Comparison of ENCODE assay signal across 20 cellular contexts in the genomic region with DNA sequence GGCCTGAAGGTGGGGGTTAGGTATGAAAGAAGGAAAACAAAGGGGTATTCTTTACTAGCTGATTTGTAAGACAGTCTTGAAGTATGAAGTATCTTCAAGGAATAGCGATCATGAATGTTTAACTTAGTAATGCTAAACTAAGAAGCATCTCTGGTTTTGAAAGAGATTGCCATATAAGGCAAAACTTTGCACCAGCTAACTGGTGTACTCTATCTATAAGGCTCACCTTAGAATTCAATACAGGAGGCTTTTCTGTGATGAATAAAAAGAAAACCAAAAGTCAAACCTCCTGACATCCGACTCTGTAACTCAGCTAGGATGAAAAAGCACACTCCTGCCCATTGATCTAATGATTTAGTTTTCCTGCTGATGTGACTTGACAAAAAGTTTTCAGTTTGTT. TPM values are rescaled to one million over a fixed set of nuclear protein-coding genes. Genes with fewer than 3 reads are reported as not detected.
DNase-seq lines count a peak whose midpoint lies in the region; ATAC-seq lines count a peak whose summit lies in the region.
"Had no signal": no experiment of that assay in that cellular context is flagged by ENCODE, and none has a peak within 500 bp of the region (broad histone marks: within the 10 kb centered on the region; RNA-seq: fewer than 3 reads in every experiment).

No MANE protein-coding gene starts in this region.

- H3K4ac ChIP-seq in trophoblast cell (ENCODE audit: low read depth, low read length): no peak overlapping the region

- H3K27ac ChIP-seq in trophoblast cell (ENCODE audit: low read depth, low read length): no peak overlapping the region
- H3K27ac ChIP-seq: cardiac muscle cell, right atrium auricular region had no signal

- peaks cover 20% of the 10 kb centered on the region for H3K4me1 Mint-ChIP-seq in activated T-cell treated with anti-CD3 and anti-CD28 coated beads, Interleukin-2, amount 50 U/mL, for 24 hours (ENCODE audit: low read depth)
- H3K4me1 Mint-ChIP-seq in T-helper 2 cell treated with Interferon-gamma antibody and Interleukin-4, amounts not matched to agents 5 μg/mL and 100 μg/mL, for 36 hours (ENCODE audit: low read depth): peaks cover 29% of the 10 kb centered on the region

- no peak overlapping the region for H3K18ac ChIP-seq in trophoblast cell (ENCODE audit: low read length)

- H3K36me3 Mint-ChIP-seq in activated T-cell treated with anti-CD3 and anti-CD28 coated beads, Interleukin-2, amount 50 U/mL, for 24 hours (ENCODE audit: low read depth): peaks cover 5% of the 10 kb centered on the region
- H3K36me3 Mint-ChIP-seq in T-helper 2 cell treated with Interferon-gamma antibody and Interleukin-4, amounts not matched to agents 5 μg/mL and 100 μg/mL, for 36 hours (ENCODE audit: low read depth): peaks cover 9% of the 10 kb centered on the region
- H3K36me3 Mint-ChIP-seq: activated CD4-positive, alpha-beta memory T cell treated with anti-CD3 and anti-CD28 coated beads for 36 hours had no signal

- H2BK12ac ChIP-seq in trophoblast cell (ENCODE audit: low read length): no peak overlapping the region

- ATAC-seq in HG02678 (IDR thresholded peaks at IDR 0.05; ENCODE audit: unreplicated experiment): peak; percentile 72
- ATAC-seq in HG02763 (IDR thresholded peaks at IDR 0.05; ENCODE audit: unreplicated experiment): no peak
- ATAC-seq: left ventricle myocardium superior; naive thymus-derived CD4-positive, alpha-beta T cell had no signal

- no peaks in the 10 kb centered on the region for H3K9me3 Mint-ChIP-seq in activated T-cell treated with anti-CD3 and anti-CD28 coated beads, Interleukin-2, amount 50 U/mL, for 24 hours
- H3K9me3 Mint-ChIP-seq in T-helper 2 cell treated with Interferon-gamma antibody and Interleukin-4, amounts not matched to agents 5 μg/mL and 100 μg/mL, for 36 hours: no peaks in the 10 kb centered on the region
- H3K9me3 Mint-ChIP-seq: activated CD4-positive, alpha-beta memory T cell treated with anti-CD3 and anti-CD28 coated beads for 36 hours; naive thymus-derived CD4-positive, alpha-beta T cell had no signal

- no peak overlapping the region for H4K12ac ChIP-seq in trophoblast cell (ENCODE audit: low read depth, low read length)

- no peak overlapping the region for H4K91ac ChIP-seq in trophoblast cell (ENCODE audit: low read depth, low read length)

- H3K9ac ChIP-seq in trophoblast cell (ENCODE audit: low read length): no peak overlapping the region

- peak overlapping the region; percentile 62 for H3K27ac Mint-ChIP-seq in activated T-cell treated with anti-CD3 and anti-CD28 coated beads, Interleukin-2, amount 50 U/mL, for 24 hours
- no peak overlapping the region for H3K27ac Mint-ChIP-seq in T-helper 2 cell treated with Interferon-gamma antibody and Interleukin-4, amounts not matched to agents 5 μg/mL and 100 μg/mL, for 36 hours
- H3K27ac Mint-ChIP-seq: activated CD4-positive, alpha-beta memory T cell treated with anti-CD3 and anti-CD28 coated beads for 36 hours had no signal

- H3K23ac ChIP-seq in trophoblast cell (ENCODE audit: low read length): no peak overlapping the region

- H2AK5ac ChIP-seq in trophoblast cell (ENCODE audit: low read length): no peak overlapping the region

- no peaks in the 10 kb centered on the region for H3K27me3 Mint-ChIP-seq in activated T-cell treated with anti-CD3 and anti-CD28 coated beads, Interleukin-2, amount 50 U/mL, for 24 hours
- H3K27me3 Mint-ChIP-seq in T-helper 2 cell treated with Interferon-gamma antibody and Interleukin-4, amounts not matched to agents 5 μg/mL and 100 μg/mL, for 36 hours (ENCODE audit: low read depth): no peaks in the 10 kb centered on the region
- H3K27me3 Mint-ChIP-seq: activated CD4-positive, alpha-beta memory T cell treated with anti-CD3 and anti-CD28 coated beads for 36 hours; naive thymus-derived CD4-positive, alpha-beta T cell had no signal

- H2AFZ ChIP-seq in trophoblast cell (ENCODE audit: insufficient read depth, low read length, poor library complexity): no peak overlapping the region

- H2BK5ac ChIP-seq in trophoblast cell (ENCODE audit: low read depth, low read length, poor library complexity): no peak overlapping the region

- H3K79me2 ChIP-seq in trophoblast cell (ENCODE audit: control insufficient read depth, insufficient read depth, low read length, poor library complexity): no peaks in the 10 kb centered on the region

- H3K14ac ChIP-seq in trophoblast cell (ENCODE audit: low read length): no peak overlapping the region

- no peak overlapping the region for H3K4me3 Mint-ChIP-seq in activated T-cell treated with anti-CD3 and anti-CD28 coated beads, Interleukin-2, amount 50 U/mL, for 24 hours
- peak overlapping the region; percentile 23 for H3K4me3 Mint-ChIP-seq in T-helper 2 cell treated with Interferon-gamma antibody and Interleukin-4, amounts not matched to agents 5 μg/mL and 100 μg/mL, for 36 hours
- H3K4me3 Mint-ChIP-seq: activated CD4-positive, alpha-beta memory T cell treated with anti-CD3 and anti-CD28 coated beads for 36 hours had no signal

- H3K4me3 ChIP-seq in trophoblast cell (ENCODE audit: low read depth, low read length): no peak overlapping the region
- H3K4me3 ChIP-seq: cardiac muscle cell, right atrium auricular region, thyroid gland had no signal

- DNase-seq in activated T-cell treated with anti-CD3 and anti-CD28 coated beads, Interleukin-2, amount 50 U/mL, for 24 hours: no peak
- DNase-seq in activated T-cell treated with anti-CD3 and anti-CD28 coated beads for 4 hours (no peak), renal cortical epithelial cell (ENCODE audit: low read depth) (peak; percentile 70), trophoblast cell (no peak), cerebellum (ENCODE audit: low spot score) (no peak)
- DNase-seq in T-helper 2 cell treated with Interferon-gamma antibody and Interleukin-4, amounts not matched to agents 5 μg/mL and 100 μg/mL, for 36 hours (ENCODE audit: low spot score): no peak
- DNase-seq: activated CD4-positive, alpha-beta memory T cell treated with anti-CD3 and anti-CD28 coated beads for 36 hours; activated naive CD4-positive, alpha-beta T cell treated with Interleukin-2 at 50 U/mL for 16 hours; COR-L47; effector memory CD4-positive, alpha-beta T cell; left ventricle myocardium superior; NCI-H1092; NCI-H2227 treated with DMSO at 0.1 percent for 48 hours; stimulated activated CD8-positive, alpha-beta memory T cell treated with anti-CD3 and anti-CD28 coated beads, Interleukin-4, amount 100 ng/mL, for 48 hours; thyroid gland had no signal

- no peaks in the 10 kb centered on the region for H3K9me3 ChIP-seq in trophoblast cell (ENCODE audit: insufficient read depth, low read depth, low read length)
- H3K9me3 ChIP-seq: right atrium auricular region, thyroid gland had no signal

- H3K36me3 ChIP-seq in trophoblast cell (ENCODE audit: control insufficient read depth in 1 of 2, insufficient read depth in 2 of 2, low read length in 2 of 2): no peaks in the 10 kb centered on the region
- H3K36me3 ChIP-seq: cardiac muscle cell, right atrium auricular region, thyroid gland had no signal

- no peak overlapping the region for H4K8ac ChIP-seq in trophoblast cell (ENCODE audit: low read depth, low read length)

- no peak overlapping the region for H2BK120ac ChIP-seq in trophoblast cell (ENCODE audit: insufficient read depth, low read length, poor library complexity)

- peaks cover 2% of the 10 kb centered on the region for H3K79me1 ChIP-seq in trophoblast cell (ENCODE audit: low read length)

- H3K4me1 ChIP-seq in trophoblast cell (ENCODE audit: control insufficient read depth in 1 of 2, insufficient read depth in 2 of 2, low read length in 2 of 2): peaks cover 0 to 11% of the 10 kb centered on the region in 2 experiments
- H3K4me1 ChIP-seq: right atrium auricular region had no signal

- H3K27me3 ChIP-seq in trophoblast cell (ENCODE audit: insufficient read depth, low read length): no peaks in the 10 kb centered on the region
- H3K27me3 ChIP-seq: cardiac muscle cell, right atrium auricular region, thyroid gland had no signal

- no peak overlapping the region for H3K4me2 ChIP-seq in trophoblast cell (ENCODE audit: low read length)

- no CpG with 5 or more reads among the region's 2 CpGs for WGBS in trophoblast cell (ENCODE audit: extremely low coverage, insufficient coverage, insufficient read length)

RNA-seq across cellular contexts. Expression of gene FOXP1, which starts 54.7 kb away (rescaled TPM):
- total RNA-seq in renal cortical epithelial cell (27.3 and 56.5 TPM in 2 replicates), cerebellum (94.3 TPM)
- 17.6 and 17.8 TPM in 2 replicates for polyA plus RNA-seq in trophoblast cell (2013)
